Comparison of ENCODE assay signal across 15 cellular contexts in the genomic region with DNA sequence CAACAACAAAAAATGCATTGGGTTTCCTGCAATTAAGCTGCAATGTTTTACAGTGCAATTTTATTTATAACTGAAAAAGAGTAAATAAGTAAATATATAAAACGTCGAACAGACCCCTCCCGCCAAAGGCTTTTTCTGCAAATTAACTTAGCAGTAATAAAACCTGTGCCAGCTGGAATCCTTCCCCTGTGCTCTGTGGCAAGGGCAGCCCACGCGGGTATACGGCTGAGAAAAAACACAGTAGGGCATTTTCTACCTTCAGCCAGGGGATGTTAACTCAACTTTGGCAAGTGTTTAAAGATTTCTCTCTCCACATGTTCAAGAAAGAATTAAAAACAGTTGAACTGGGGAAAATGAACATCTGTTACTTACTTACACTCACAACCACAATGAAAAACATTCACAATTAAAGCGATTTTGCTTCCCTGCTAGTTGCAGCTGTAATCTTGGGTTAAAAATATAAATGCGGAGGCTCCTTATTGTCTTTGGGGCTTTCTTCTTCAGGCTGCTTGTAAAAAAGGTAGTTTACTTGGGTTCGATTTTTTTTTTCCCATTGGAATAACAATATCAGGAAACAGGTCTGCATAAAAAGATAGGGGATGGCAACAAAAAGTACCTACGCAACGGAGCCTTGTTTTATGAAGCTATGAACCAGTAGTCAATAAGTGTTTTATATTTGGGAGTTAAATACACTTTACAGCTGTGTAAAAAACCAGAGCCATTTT.
DNase-seq lines count a peak whose midpoint lies in the region; TF ChIP-seq lines count a peak whose summit lies in the region.
"Had no signal": no experiment of that assay in that cellular context is flagged by ENCODE, and none has a peak within 500 bp of the region (broad histone marks: within the 10 kb centered on the region; RNA-seq: fewer than 3 reads in every experiment).

No MANE protein-coding gene starts in this region.

- 58% methylated on average over 11 of the region's 11 CpGs for WGBS in hepatocyte (ENCODE audit: low lambda C conversion rate, missing lambda C conversion rate)

- H3K9me2 ChIP-seq in hepatocyte (replicated peaks; ENCODE audit: insufficient read depth): no peaks in the 10 kb centered on the region

- peaks cover 3% of the 10 kb centered on the region for H3K4me1 ChIP-seq in hepatocyte (ENCODE audit: insufficient read depth)

- no peak for TF ChIP-seq CTCF in hepatocyte (IDR thresholded peaks at IDR 0.05; ENCODE audit: poor library complexity)

- peak; percentile 26 for DNase-seq in DMS 273 treated with DMSO at 0.1 percent for 48 hours (lab: John Stamatoyannopoulos, UW)
- peak; percentile 26 for DNase-seq in astrocyte of the hippocampus (ENCODE audit: low read depth, low spot score)
- peak; percentile 14 for DNase-seq in hepatocyte (ENCODE audit: low spot score)
- peak; percentile 34 for DNase-seq in superior temporal gyrus (ENCODE audit: extremely low spot score)
- no peak for DNase-seq in NOMO-1 treated with dmso at 0.1 percent for 144 hours (lab: John Stamatoyannopoulos, UW; ENCODE audit: unreplicated experiment)
- DNase-seq in KBM-7: no peak
- no peak for DNase-seq in CD1c-positive myeloid dendritic cell (ENCODE audit: extremely low spot score)
- DNase-seq: ACHN, DMS53, NCI-H1436 treated with DMSO at 0.1 percent for 48 hours, NCI-H748 treated with DMSO at 0.1 percent for 48 hours had no signal

- no peaks in the 10 kb centered on the region for H3K79me2 ChIP-seq in hepatocyte

- H3K27me3 ChIP-seq in hepatocyte: no peaks in the 10 kb centered on the region

- H3K4me3 ChIP-seq in hepatocyte: no peak overlapping the region
- H3K4me3 ChIP-seq: GM23338, K562, SK-N-MC had no signal

- H3K4me2 ChIP-seq in hepatocyte: peak overlapping the region; percentile 43
- H3K4me2 ChIP-seq: GM23338 had no signal

- no peak overlapping the region for H2AFZ ChIP-seq in hepatocyte
- H2AFZ ChIP-seq: GM23338 had no signal

- H4K20me1 ChIP-seq in hepatocyte (ENCODE audit: insufficient read depth, poor library complexity, severe bottlenecking): no peaks in the 10 kb centered on the region

- in situ Hi-C loops in KBM-7 (cut with MboI; ENCODE audit: low pct_unique_long_range_greater_than_20kb, low sequenced_read_pairs): no loop called here

- H3K27ac ChIP-seq in hepatocyte: no peak overlapping the region
- H3K27ac ChIP-seq: HL-60, SK-N-MC had no signal

- no peaks in the 10 kb centered on the region for H3K36me3 ChIP-seq in hepatocyte (replicated peaks; ENCODE audit: insufficient read depth, low read depth)

- no peaks in the 10 kb centered on the region for H3K9me3 ChIP-seq in hepatocyte (ENCODE audit: low read depth)

Comparison
In these comparisons a context has a peak if more than half of its experiments do, and no peak if none do; other contexts are left out.
1. DNase-seq: peak in DMS 273 treated with DMSO at 0.1 percent for 48 hours (single experiment), astrocyte of the hippocampus (single experiment), hepatocyte (single experiment) and superior temporal gyrus (single experiment); none in NOMO-1 treated with dmso at 0.1 percent for 144 hours (single experiment), KBM-7 (single experiment) and CD1c-positive myeloid dendritic cell (single experiment).